23 cellular contexts compared by ENCODE assay signal in the genomic region with DNA sequence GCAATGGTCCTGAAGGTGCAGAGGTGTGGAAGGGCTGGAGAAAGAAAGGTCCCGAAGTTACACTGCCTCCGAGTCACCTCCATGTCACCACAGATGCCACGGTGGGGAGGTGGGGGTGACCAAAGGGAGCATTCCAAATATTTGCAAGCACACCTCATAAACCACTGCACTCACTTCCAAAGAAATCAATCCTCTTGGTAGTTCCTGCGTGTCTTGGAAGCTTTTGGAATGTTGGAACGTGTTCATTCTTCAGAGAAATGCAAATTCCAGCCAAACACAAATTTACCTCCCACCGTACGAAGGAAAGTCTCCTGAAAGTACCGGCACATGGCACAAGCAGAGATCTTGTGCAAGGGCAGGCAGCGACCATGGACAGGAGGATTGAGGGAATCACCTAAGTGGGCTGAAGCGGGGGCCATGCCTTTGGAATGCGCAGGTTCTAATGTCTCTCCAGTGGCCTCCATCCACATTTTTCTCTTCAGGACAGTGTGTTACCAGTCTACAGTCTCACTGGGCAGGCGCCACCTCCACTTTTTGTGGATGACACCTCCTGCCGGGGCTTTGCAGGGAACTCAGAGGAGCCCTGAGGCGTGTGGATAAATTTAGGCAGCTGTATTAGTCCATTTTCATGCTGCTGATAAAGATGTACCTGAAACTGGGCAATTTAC.
"Had no signal": no experiment of that assay in that cellular context is flagged by ENCODE, and none has a peak within 500 bp of the region (broad histone marks: within the 10 kb centered on the region; RNA-seq: fewer than 3 reads in every experiment).

No MANE protein-coding gene starts in this region.

- H3K4me3 Mint-ChIP-seq: activated naive CD4-positive, alpha-beta T cell treated with anti-CD3 and anti-CD28 coated beads, Interleukin-2, amount 10 ng/mL, durations not matched to agents 7 days and 5 days; activated naive CD8-positive, alpha-beta T cell treated with anti-CD3 and anti-CD28 coated beads for 36 hours; activated T-cell treated with anti-CD3 and anti-CD28 coated beads, Interleukin-2, amount 50 U/mL, for 72 hours; central memory CD8-positive, alpha-beta T cell; T-helper 1 cell treated with Interleukin-12 subunit alpha and Interleukin-12 subunit beta and Interleukin-4 antibody, amounts not matched to agents 30 μg/mL and 1 μg/mL, for 36 hours; WTC11 had no signal

- FAIRE-seq: RCC 7860 had no signal

- H3K27ac Mint-ChIP-seq: activated naive CD4-positive, alpha-beta T cell treated with anti-CD3 and anti-CD28 coated beads, Interleukin-2, amount 10 ng/mL, durations not matched to agents 7 days and 5 days; activated naive CD8-positive, alpha-beta T cell treated with anti-CD3 and anti-CD28 coated beads for 36 hours; activated T-cell treated with anti-CD3 and anti-CD28 coated beads, Interleukin-2, amount 50 U/mL, for 72 hours; activated T-helper 2 cell treated with anti-CD3 and anti-CD28 coated beads, Interferon-gamma antibody, Interleukin-2, Interleukin-4, amounts not matched to agents 10 μg/mL and 5 μg/mL and 100 μg/mL, durations not matched to agents 14 hours and 24 hours and 36 hours; T-helper 1 cell treated with Interleukin-12 subunit alpha and Interleukin-12 subunit beta and Interleukin-4 antibody, amounts not matched to agents 30 μg/mL and 1 μg/mL, for 36 hours; WTC11 had no signal

- H3K9me3 Mint-ChIP-seq: activated naive CD4-positive, alpha-beta T cell treated with anti-CD3 and anti-CD28 coated beads, Interleukin-2, amount 10 ng/mL, durations not matched to agents 7 days and 5 days; activated naive CD8-positive, alpha-beta T cell treated with anti-CD3 and anti-CD28 coated beads for 36 hours; activated T-cell treated with anti-CD3 and anti-CD28 coated beads, Interleukin-2, amount 50 U/mL, for 72 hours; activated T-helper 2 cell treated with anti-CD3 and anti-CD28 coated beads, Interferon-gamma antibody, Interleukin-2, Interleukin-4, amounts not matched to agents 10 μg/mL and 5 μg/mL and 100 μg/mL, durations not matched to agents 14 hours and 24 hours and 36 hours; central memory CD8-positive, alpha-beta T cell; T-helper 1 cell treated with Interleukin-12 subunit alpha and Interleukin-12 subunit beta and Interleukin-4 antibody, amounts not matched to agents 30 μg/mL and 1 μg/mL, for 36 hours had no signal

- DNase-seq: activated CD4-positive, alpha-beta T cell treated with anti-CD3 and anti-CD28 coated beads for 48 hours; activated CD4-positive, alpha-beta T cell treated with anti-CD3 and anti-CD28 coated beads, Interleukin-2, amount 50 U/mL, for 4 hours; activated CD4-positive, CD25-positive, alpha-beta regulatory T cell treated with anti-CD3 and anti-CD28 coated beads, Interleukin-2, amount 50 U/mL, for 72 hours; activated gamma-delta T cell treated with Interleukin-2 at 50 U/mL for 16 hours; activated naive CD4-positive, alpha-beta T cell treated with anti-CD3 and anti-CD28 coated beads, Interleukin-2, amount 10 ng/mL, durations not matched to agents 7 days and 5 days; activated naive CD8-positive, alpha-beta T cell treated with anti-CD3 and anti-CD28 coated beads for 36 hours; activated T-cell treated with anti-CD3 and anti-CD28 coated beads, Interleukin-2, amount 50 U/mL, for 72 hours; body of pancreas; NCI-H1092 treated with DMSO at 0.1 percent for 48 hours; NCI-H1417 treated with DMSO at 0.1 percent for 48 hours; NCI-H1694; NCI-H2029 treated with DMSO at 0.1 percent for 48 hours; NCI-H345; NCI-H510A; NCI-H69; PC-3; SHP77 had no signal

- H3K36me3 Mint-ChIP-seq: activated naive CD4-positive, alpha-beta T cell treated with anti-CD3 and anti-CD28 coated beads, Interleukin-2, amount 10 ng/mL, durations not matched to agents 7 days and 5 days; activated naive CD8-positive, alpha-beta T cell treated with anti-CD3 and anti-CD28 coated beads for 36 hours; WTC11 had no signal

- ATAC-seq: activated T-cell treated with anti-CD3 and anti-CD28 coated beads, Interleukin-2, amount 50 U/mL, for 72 hours; body of pancreas; PC-3; SK-N-SH treated with all-trans-retinoic acid at 6 μM for 48 hours; WTC11 had no signal

- H3K4me1 Mint-ChIP-seq: activated naive CD4-positive, alpha-beta T cell treated with anti-CD3 and anti-CD28 coated beads, Interleukin-2, amount 10 ng/mL, durations not matched to agents 7 days and 5 days; activated naive CD8-positive, alpha-beta T cell treated with anti-CD3 and anti-CD28 coated beads for 36 hours; central memory CD8-positive, alpha-beta T cell had no signal
